Comparison of ENCODE assay signal across 1 cellular context in genomic region chrX:110302975-110303374, GRCh38.
TF ChIP-seq lines count a peak whose summit lies in the region.

No MANE protein-coding gene starts in this region.

TF ChIP-seq in K562, 482 proteins besides CTCF, POLR2A, EP300 and RAD21 (continued from another document):
- TF ChIP-seq ZBTB11 (CRISPR knock-in tag; IDR thresholded peaks at IDR 0.05) = no peak
- TF ChIP-seq ZBTB7A (IDR thresholded peaks at IDR 0.05; ENCODE audit: borderline replicate concordance, control insufficient read depth, low read depth, low read length) = no peak
- TF ChIP-seq TCF3 (CRISPR knock-in tag; IDR thresholded peaks at IDR 0.05) = no peak
- TF ChIP-seq SOX6 (IDR thresholded peaks at IDR 0.05) = no peak
- TF ChIP-seq CCAR2 (IDR thresholded peaks at IDR 0.05; ENCODE audit: low read depth, low read length) = no peak
- TF ChIP-seq ZNF165 (CRISPR knock-in tag; IDR thresholded peaks at IDR 0.05; ENCODE audit: borderline replicate concordance) = no peak
